In genomic region chr6:170307080-170307545, GRCh38 we compare ENCODE assay signal across 1 cellular context.
A peak's percentile ranks its signal among the peaks of the same experiment; 100 is the strongest.
TF ChIP-seq lines count a peak whose summit lies in the region.

No MANE protein-coding gene starts in this region.

TF ChIP-seq in K562, 482 proteins besides CTCF, POLR2A, EP300 and RAD21:
- TF ChIP-seq NR2C2 (CRISPR knock-in tag; IDR thresholded peaks at IDR 0.05) (0 out of 2 replicates have a peak, but pooled peaks have one; percentile 18), NR2C2 (tag; IDR thresholded peaks at IDR 0.05) (peak; percentile 89), JUND (IDR thresholded peaks at IDR 0.05; ENCODE audit: borderline replicate concordance, low read depth, low read length) (no peak), JUND (tag; IDR thresholded peaks at IDR 0.05; ENCODE audit: borderline replicate concordance, low read depth, low read length) (no peak), ELF1 (tag; IDR thresholded peaks at IDR 0.05) (no peak), CREB1 (IDR thresholded peaks at IDR 0.05) (no peak), CREB1 (CRISPR knock-in tag; IDR thresholded peaks at IDR 0.05) (no peak), NR2C1 (IDR thresholded peaks at IDR 0.05) (peak; percentile 34; the same call in 1 of the 2 replicates), NR2C1 (tag; IDR thresholded peaks at IDR 0.05) (no peak; the same call in 1 of the 2 replicates), SMAD1 (IDR thresholded peaks at IDR 0.05; ENCODE audit: low read depth, low read length, partially characterized antibody) (no peak), SETDB1 (IDR thresholded peaks at IDR 0.05; ENCODE audit: low read length) (no peak), ZNF24 (IDR thresholded peaks at IDR 0.05) (0 out of 2 replicates have a peak, but pooled peaks have one; percentile 2), HMGXB4 (CRISPR knock-in tag; IDR thresholded peaks at IDR 0.05) (0 out of 2 replicates have a peak, but pooled peaks have one; percentile 16), RBM39 (optimal IDR thresholded peaks at IDR 0.05; ENCODE audit: low read depth, low read length) (no peak), EHMT2 (IDR thresholded peaks at IDR 0.05) (peak; percentile 6; the same call in 1 of the 2 replicates), HBP1 (CRISPR knock-in tag; IDR thresholded peaks at IDR 0.05) (no peak), CREB3 (tag; conservative IDR thresholded peaks at IDR 0.05; ENCODE audit: low read depth) (no peak), DPF2 (IDR thresholded peaks at IDR 0.05) (no peak), KAT7 (CRISPR knock-in tag; IDR thresholded peaks at IDR 0.05; ENCODE audit: borderline replicate concordance) (0 out of 2 replicates have a peak, but pooled peaks have one; percentile 54), CBX2 (IDR thresholded peaks at IDR 0.05; ENCODE audit: insufficient read depth, low read length, poor library complexity, severe bottlenecking) (no peak), ZNF431 (CRISPR knock-in tag; IDR thresholded peaks at IDR 0.05) (peak; percentile 24), EP400 (IDR thresholded peaks at IDR 0.05) (0 out of 2 replicates have a peak, but pooled peaks have one; percentile 60), NCOA4 (IDR thresholded peaks at IDR 0.05; ENCODE audit: partially characterized antibody) (no peak), ZNF766 (CRISPR knock-in tag; conservative IDR thresholded peaks at IDR 0.05) (no peak), E2F3 (CRISPR knock-in tag; IDR thresholded peaks at IDR 0.05) (0 out of 2 replicates have a peak, but pooled peaks have one; percentile 3), ARID3B (CRISPR knock-in tag; IDR thresholded peaks at IDR 0.05; ENCODE audit: borderline replicate concordance) (0 out of 2 replicates have a peak, but pooled peaks have one; percentile 0), HEY1 (CRISPR knock-in tag; IDR thresholded peaks at IDR 0.05; ENCODE audit: borderline replicate concordance) (no peak), MTF1 (CRISPR knock-in tag; IDR thresholded peaks at IDR 0.05; ENCODE audit: borderline replicate concordance) (no peak), MECOM (CRISPR knock-in tag; IDR thresholded peaks at IDR 0.05) (no peak), LARP7 (IDR thresholded peaks at IDR 0.05) (peak; percentile 80; the same call in 1 of the 2 replicates), ZC3H8 (IDR thresholded peaks at IDR 0.05) (no peak), ZNF12 (CRISPR knock-in tag; IDR thresholded peaks at IDR 0.05) (peak; percentile 3; the same call in 1 of the 2 replicates)
- TF ChIP-seq, protein P1, sequence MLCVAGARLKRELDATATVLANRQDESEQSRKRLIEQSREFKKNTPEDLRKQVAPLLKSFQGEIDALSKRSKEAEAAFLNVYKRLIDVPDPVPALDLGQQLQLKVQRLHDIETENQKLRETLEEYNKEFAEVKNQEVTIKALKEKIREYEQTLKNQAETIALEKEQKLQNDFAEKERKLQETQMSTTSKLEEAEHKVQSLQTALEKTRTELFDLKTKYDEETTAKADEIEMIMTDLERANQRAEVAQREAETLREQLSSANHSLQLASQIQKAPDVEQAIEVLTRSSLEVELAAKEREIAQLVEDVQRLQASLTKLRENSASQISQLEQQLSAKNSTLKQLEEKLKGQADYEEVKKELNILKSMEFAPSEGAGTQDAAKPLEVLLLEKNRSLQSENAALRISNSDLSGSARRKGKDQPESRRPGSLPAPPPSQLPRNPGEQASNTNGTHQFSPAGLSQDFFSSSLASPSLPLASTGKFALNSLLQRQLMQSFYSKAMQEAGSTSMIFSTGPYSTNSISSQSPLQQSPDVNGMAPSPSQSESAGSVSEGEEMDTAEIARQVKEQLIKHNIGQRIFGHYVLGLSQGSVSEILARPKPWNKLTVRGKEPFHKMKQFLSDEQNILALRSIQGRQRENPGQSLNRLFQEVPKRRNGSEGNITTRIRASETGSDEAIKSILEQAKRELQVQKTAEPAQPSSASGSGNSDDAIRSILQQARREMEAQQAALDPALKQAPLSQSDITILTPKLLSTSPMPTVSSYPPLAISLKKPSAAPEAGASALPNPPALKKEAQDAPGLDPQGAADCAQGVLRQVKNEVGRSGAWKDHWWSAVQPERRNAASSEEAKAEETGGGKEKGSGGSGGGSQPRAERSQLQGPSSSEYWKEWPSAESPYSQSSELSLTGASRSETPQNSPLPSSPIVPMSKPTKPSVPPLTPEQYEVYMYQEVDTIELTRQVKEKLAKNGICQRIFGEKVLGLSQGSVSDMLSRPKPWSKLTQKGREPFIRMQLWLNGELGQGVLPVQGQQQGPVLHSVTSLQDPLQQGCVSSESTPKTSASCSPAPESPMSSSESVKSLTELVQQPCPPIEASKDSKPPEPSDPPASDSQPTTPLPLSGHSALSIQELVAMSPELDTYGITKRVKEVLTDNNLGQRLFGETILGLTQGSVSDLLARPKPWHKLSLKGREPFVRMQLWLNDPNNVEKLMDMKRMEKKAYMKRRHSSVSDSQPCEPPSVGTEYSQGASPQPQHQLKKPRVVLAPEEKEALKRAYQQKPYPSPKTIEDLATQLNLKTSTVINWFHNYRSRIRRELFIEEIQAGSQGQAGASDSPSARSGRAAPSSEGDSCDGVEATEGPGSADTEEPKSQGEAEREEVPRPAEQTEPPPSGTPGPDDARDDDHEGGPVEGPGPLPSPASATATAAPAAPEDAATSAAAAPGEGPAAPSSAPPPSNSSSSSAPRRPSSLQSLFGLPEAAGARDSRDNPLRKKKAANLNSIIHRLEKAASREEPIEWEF (CRISPR knock-in tag; IDR thresholded peaks at IDR 0.05): no peak
- TF ChIP-seq, protein P2, sequence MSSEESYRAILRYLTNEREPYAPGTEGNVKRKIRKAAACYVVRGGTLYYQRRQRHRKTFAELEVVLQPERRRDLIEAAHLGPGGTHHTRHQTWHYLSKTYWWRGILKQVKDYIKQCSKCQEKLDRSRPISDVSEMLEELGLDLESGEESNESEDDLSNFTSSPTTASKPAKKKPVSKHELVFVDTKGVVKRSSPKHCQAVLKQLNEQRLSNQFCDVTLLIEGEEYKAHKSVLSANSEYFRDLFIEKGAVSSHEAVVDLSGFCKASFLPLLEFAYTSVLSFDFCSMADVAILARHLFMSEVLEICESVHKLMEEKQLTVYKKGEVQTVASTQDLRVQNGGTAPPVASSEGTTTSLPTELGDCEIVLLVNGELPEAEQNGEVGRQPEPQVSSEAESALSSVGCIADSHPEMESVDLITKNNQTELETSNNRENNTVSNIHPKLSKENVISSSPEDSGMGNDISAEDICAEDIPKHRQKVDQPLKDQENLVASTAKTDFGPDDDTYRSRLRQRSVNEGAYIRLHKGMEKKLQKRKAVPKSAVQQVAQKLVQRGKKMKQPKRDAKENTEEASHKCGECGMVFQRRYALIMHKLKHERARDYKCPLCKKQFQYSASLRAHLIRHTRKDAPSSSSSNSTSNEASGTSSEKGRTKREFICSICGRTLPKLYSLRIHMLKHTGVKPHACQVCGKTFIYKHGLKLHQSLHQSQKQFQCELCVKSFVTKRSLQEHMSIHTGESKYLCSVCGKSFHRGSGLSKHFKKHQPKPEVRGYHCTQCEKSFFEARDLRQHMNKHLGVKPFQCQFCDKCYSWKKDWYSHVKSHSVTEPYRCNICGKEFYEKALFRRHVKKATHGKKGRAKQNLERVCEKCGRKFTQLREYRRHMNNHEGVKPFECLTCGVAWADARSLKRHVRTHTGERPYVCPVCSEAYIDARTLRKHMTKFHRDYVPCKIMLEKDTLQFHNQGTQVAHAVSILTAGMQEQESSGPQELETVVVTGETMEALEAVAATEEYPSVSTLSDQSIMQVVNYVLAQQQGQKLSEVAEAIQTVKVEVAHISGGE (CRISPR knock-in tag; IDR thresholded peaks at IDR 0.05): peak in 1 of 3 experiments; percentile 1; a peak in 2 of 6 replicates
- TF ChIP-seq, protein P3, sequence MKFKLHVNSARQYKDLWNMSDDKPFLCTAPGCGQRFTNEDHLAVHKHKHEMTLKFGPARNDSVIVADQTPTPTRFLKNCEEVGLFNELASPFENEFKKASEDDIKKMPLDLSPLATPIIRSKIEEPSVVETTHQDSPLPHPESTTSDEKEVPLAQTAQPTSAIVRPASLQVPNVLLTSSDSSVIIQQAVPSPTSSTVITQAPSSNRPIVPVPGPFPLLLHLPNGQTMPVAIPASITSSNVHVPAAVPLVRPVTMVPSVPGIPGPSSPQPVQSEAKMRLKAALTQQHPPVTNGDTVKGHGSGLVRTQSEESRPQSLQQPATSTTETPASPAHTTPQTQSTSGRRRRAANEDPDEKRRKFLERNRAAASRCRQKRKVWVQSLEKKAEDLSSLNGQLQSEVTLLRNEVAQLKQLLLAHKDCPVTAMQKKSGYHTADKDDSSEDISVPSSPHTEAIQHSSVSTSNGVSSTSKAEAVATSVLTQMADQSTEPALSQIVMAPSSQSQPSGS (CRISPR knock-in tag; IDR thresholded peaks at IDR 0.05): peak; percentile 47; the same call in 1 of the 2 replicates
- TF ChIP-seq, protein P4, sequence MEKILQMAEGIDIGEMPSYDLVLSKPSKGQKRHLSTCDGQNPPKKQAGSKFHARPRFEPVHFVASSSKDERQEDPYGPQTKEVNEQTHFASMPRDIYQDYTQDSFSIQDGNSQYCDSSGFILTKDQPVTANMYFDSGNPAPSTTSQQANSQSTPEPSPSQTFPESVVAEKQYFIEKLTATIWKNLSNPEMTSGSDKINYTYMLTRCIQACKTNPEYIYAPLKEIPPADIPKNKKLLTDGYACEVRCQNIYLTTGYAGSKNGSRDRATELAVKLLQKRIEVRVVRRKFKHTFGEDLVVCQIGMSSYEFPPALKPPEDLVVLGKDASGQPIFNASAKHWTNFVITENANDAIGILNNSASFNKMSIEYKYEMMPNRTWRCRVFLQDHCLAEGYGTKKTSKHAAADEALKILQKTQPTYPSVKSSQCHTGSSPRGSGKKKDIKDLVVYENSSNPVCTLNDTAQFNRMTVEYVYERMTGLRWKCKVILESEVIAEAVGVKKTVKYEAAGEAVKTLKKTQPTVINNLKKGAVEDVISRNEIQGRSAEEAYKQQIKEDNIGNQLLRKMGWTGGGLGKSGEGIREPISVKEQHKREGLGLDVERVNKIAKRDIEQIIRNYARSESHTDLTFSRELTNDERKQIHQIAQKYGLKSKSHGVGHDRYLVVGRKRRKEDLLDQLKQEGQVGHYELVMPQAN (IDR thresholded peaks at IDR 0.05; ENCODE audit: borderline replicate concordance): peak; percentile 62; the same call in 1 of the 2 replicates
- TF ChIP-seq, protein P5, sequence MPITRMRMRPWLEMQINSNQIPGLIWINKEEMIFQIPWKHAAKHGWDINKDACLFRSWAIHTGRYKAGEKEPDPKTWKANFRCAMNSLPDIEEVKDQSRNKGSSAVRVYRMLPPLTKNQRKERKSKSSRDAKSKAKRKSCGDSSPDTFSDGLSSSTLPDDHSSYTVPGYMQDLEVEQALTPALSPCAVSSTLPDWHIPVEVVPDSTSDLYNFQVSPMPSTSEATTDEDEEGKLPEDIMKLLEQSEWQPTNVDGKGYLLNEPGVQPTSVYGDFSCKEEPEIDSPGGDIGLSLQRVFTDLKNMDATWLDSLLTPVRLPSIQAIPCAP (CRISPR knock-in tag; IDR thresholded peaks at IDR 0.05; ENCODE audit: borderline replicate concordance): no peak
- TF ChIP-seq, protein P6, sequence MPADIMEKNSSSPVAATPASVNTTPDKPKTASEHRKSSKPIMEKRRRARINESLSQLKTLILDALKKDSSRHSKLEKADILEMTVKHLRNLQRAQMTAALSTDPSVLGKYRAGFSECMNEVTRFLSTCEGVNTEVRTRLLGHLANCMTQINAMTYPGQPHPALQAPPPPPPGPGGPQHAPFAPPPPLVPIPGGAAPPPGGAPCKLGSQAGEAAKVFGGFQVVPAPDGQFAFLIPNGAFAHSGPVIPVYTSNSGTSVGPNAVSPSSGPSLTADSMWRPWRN (IDR thresholded peaks at IDR 0.05; ENCODE audit: low read depth): no peak
